Comparison of ENCODE assay signal across 1 cellular context in the genomic region with DNA sequence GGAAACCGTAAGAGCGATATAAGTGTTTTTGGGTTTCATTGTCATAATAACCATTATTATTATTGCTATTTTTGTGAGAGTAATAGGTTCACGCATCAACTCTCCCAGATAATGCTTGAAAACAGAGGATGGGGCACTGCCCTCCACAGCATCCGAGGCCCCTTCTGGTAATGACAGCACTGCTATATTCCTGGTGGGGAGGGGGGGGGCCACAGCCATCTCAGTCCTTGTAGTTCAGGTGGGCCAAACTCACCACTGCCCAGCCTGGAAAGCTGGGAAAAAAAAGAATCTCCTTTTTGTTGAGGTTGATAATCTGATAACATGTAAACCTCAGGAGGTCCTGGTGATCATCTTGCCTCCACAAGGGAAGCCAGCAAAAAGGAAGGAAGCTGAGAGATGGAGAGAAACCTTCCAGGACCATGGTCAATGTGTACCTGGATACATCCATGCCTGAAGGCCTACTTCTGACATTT.
TF ChIP-seq lines count a peak whose summit lies in the region.

No MANE protein-coding gene starts in this region.

TF ChIP-seq in H1, 55 proteins besides CTCF, POLR2A, EP300 and RAD21:
- TF ChIP-seq, protein P1, sequence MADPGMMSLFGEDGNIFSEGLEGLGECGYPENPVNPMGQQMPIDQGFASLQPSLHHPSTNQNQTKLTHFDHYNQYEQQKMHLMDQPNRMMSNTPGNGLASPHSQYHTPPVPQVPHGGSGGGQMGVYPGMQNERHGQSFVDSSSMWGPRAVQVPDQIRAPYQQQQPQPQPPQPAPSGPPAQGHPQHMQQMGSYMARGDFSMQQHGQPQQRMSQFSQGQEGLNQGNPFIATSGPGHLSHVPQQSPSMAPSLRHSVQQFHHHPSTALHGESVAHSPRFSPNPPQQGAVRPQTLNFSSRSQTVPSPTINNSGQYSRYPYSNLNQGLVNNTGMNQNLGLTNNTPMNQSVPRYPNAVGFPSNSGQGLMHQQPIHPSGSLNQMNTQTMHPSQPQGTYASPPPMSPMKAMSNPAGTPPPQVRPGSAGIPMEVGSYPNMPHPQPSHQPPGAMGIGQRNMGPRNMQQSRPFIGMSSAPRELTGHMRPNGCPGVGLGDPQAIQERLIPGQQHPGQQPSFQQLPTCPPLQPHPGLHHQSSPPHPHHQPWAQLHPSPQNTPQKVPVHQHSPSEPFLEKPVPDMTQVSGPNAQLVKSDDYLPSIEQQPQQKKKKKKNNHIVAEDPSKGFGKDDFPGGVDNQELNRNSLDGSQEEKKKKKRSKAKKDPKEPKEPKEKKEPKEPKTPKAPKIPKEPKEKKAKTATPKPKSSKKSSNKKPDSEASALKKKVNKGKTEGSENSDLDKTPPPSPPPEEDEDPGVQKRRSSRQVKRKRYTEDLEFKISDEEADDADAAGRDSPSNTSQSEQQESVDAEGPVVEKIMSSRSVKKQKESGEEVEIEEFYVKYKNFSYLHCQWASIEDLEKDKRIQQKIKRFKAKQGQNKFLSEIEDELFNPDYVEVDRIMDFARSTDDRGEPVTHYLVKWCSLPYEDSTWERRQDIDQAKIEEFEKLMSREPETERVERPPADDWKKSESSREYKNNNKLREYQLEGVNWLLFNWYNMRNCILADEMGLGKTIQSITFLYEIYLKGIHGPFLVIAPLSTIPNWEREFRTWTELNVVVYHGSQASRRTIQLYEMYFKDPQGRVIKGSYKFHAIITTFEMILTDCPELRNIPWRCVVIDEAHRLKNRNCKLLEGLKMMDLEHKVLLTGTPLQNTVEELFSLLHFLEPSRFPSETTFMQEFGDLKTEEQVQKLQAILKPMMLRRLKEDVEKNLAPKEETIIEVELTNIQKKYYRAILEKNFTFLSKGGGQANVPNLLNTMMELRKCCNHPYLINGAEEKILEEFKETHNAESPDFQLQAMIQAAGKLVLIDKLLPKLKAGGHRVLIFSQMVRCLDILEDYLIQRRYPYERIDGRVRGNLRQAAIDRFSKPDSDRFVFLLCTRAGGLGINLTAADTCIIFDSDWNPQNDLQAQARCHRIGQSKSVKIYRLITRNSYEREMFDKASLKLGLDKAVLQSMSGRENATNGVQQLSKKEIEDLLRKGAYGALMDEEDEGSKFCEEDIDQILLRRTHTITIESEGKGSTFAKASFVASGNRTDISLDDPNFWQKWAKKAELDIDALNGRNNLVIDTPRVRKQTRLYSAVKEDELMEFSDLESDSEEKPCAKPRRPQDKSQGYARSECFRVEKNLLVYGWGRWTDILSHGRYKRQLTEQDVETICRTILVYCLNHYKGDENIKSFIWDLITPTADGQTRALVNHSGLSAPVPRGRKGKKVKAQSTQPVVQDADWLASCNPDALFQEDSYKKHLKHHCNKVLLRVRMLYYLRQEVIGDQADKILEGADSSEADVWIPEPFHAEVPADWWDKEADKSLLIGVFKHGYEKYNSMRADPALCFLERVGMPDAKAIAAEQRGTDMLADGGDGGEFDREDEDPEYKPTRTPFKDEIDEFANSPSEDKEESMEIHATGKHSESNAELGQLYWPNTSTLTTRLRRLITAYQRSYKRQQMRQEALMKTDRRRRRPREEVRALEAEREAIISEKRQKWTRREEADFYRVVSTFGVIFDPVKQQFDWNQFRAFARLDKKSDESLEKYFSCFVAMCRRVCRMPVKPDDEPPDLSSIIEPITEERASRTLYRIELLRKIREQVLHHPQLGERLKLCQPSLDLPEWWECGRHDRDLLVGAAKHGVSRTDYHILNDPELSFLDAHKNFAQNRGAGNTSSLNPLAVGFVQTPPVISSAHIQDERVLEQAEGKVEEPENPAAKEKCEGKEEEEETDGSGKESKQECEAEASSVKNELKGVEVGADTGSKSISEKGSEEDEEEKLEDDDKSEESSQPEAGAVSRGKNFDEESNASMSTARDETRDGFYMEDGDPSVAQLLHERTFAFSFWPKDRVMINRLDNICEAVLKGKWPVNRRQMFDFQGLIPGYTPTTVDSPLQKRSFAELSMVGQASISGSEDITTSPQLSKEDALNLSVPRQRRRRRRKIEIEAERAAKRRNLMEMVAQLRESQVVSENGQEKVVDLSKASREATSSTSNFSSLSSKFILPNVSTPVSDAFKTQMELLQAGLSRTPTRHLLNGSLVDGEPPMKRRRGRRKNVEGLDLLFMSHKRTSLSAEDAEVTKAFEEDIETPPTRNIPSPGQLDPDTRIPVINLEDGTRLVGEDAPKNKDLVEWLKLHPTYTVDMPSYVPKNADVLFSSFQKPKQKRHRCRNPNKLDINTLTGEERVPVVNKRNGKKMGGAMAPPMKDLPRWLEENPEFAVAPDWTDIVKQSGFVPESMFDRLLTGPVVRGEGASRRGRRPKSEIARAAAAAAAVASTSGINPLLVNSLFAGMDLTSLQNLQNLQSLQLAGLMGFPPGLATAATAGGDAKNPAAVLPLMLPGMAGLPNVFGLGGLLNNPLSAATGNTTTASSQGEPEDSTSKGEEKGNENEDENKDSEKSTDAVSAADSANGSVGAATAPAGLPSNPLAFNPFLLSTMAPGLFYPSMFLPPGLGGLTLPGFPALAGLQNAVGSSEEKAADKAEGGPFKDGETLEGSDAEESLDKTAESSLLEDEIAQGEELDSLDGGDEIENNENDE (IDR thresholded peaks at IDR 0.05; ENCODE audit: insufficient replicate concordance, low read length), result no peak
- peak in 1 of 2 experiments; percentile 93; a peak in 2 of 4 replicates for TF ChIP-seq HDAC2 (IDR thresholded peaks at IDR 0.05; ENCODE audit: borderline replicate concordance in 1 of 2, low read depth in 2 of 2, low read length in 2 of 2)
